Comparison of ENCODE assay signal across 1 cellular context in the genomic region with DNA sequence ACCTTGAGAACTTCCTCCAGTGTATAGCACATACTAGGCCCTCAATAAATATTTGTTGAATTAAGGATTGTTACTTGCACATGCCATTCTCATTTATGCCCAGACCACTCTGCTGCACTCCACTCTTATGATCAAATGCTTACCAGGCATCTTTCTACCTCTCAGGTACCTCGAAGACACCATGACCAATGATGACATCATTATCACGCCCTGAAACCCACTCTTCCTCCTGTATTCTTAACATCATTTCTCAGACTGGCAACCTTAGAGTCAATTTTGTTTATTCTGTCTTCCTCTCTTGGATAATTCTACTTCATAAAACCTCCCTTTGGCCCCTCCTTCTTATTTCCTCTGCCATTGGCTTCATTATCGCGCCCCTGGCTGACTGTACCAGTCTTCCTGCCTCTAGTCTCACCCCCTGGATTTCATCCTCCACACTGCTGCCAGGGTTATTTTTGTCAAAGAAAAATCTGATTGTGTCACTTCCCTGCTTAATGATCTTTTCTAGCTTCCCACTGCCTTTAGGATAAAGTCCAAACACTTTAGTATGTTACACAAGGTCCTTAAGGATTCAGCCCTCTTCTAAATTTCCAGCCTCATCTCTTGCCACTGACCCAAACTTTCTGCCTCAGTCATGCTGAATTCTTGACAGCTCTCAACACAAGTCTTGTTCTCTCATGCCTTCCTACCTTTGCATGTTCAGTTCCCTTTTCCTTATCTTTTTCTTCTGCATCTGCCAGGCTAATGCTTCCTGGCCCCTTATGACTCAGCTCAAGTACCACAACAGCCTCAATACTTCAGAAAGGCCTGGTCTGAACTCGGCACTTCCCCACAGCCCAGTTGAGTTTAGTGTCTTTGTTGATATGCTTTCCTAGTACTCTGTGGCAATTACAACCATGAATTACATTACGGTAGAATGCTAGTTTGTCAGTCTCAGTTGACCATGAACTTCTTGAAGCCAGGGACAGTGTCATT.
TF ChIP-seq lines count a peak whose summit lies in the region.

No MANE protein-coding gene starts in this region.

TF ChIP-seq in GM12878, 131 proteins besides CTCF, POLR2A, EP300 and RAD21 (continued from another document):
- TF ChIP-seq JUNB (IDR thresholded peaks at IDR 0.05), result no peak
- TF ChIP-seq, protein P1, sequence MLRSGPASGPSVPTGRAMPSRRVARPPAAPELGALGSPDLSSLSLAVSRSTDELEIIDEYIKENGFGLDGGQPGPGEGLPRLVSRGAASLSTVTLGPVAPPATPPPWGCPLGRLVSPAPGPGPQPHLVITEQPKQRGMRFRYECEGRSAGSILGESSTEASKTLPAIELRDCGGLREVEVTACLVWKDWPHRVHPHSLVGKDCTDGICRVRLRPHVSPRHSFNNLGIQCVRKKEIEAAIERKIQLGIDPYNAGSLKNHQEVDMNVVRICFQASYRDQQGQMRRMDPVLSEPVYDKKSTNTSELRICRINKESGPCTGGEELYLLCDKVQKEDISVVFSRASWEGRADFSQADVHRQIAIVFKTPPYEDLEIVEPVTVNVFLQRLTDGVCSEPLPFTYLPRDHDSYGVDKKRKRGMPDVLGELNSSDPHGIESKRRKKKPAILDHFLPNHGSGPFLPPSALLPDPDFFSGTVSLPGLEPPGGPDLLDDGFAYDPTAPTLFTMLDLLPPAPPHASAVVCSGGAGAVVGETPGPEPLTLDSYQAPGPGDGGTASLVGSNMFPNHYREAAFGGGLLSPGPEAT (IDR thresholded peaks at IDR 0.05; ENCODE audit: low read depth), result no peak
- no peak for TF ChIP-seq YY1 (IDR thresholded peaks at IDR 0.05; ENCODE audit: low read depth, low read length)
- TF ChIP-seq SMAD5 (IDR thresholded peaks at IDR 0.05; ENCODE audit: low read depth), result no peak
- no peak for TF ChIP-seq CBX5 (IDR thresholded peaks at IDR 0.05; ENCODE audit: low read depth)
- no peak for TF ChIP-seq POU2F2 (IDR thresholded peaks at IDR 0.05; ENCODE audit: borderline replicate concordance, low read depth, low read length)
- no peak for TF ChIP-seq SIX5 (IDR thresholded peaks at IDR 0.05; ENCODE audit: low read depth, low read length, severe bottlenecking)
- TF ChIP-seq RUNX3 (IDR thresholded peaks at IDR 0.05; ENCODE audit: low read length), result peak; percentile 29; the same call in 1 of the 2 replicates
- TF ChIP-seq USF2 (IDR thresholded peaks at IDR 0.05; ENCODE audit: borderline replicate concordance, low read depth, low read length), result no peak
- TF ChIP-seq BCLAF1 (IDR thresholded peaks at IDR 0.05), result no peak
- TF ChIP-seq RCOR1 (conservative IDR thresholded peaks at IDR 0.05; ENCODE audit: low read depth, low read length), result no peak
- TF ChIP-seq KLF5 (IDR thresholded peaks at IDR 0.05; ENCODE audit: partially characterized antibody), result no peak
- peak; percentile 39; the same call in 1 of the 2 replicates for TF ChIP-seq SPI1 (IDR thresholded peaks at IDR 0.05; ENCODE audit: borderline replicate concordance, insufficient read depth, low read depth, low read length)
- no peak for TF ChIP-seq CBX3 (IDR thresholded peaks at IDR 0.05; ENCODE audit: borderline replicate concordance, low read depth)
TF ChIP-seq in GM12878: peak in this region for 3.
